In the genomic region with DNA sequence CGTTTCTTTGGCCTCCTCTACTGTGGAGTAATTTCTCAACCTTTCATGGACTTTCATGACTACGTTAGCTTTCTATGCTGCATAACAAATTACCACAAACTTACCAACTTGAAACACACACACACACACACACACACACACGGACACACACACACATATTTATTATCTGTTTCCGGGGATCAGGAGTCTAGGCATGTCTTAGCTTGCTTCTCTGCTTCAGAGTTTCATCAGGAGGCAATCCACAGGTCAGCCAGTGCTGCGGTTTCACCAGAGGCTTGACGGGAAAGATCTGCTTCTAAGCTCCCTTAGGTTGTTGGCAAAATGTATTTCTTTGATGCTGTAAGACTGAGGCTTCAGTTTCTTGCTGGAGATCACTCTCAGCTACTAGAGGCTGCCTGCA, we compare ENCODE assay signal across 17 cellular contexts.
"Had no signal": no experiment of that assay in that cellular context is flagged by ENCODE, and none has a peak within 500 bp of the region (broad histone marks: within the 10 kb centered on the region; RNA-seq: fewer than 3 reads in every experiment).

No MANE protein-coding gene starts in this region.

- H3K4me3 ChIP-seq: hepatocyte, lung, skin epidermis, stomach, thoracic aorta, transverse colon had no signal

- H3K27ac ChIP-seq: hepatocyte, skin epidermis, stomach, thoracic aorta, transverse colon had no signal

- H3K9me3 ChIP-seq: stomach, thoracic aorta, transverse colon had no signal

- ATAC-seq: left colon, left ventricle myocardium superior, sciatic nerve had no signal

- DNase-seq: effector memory CD4-positive, alpha-beta T cell; foreskin melanocyte; head of caudate nucleus; left colon; left ventricle myocardium superior; mesendoderm; naive B cell; posterior cingulate gyrus; stimulated activated naive CD4-positive, alpha-beta T cell; stomach; substantia nigra; transverse colon had no signal

- H3K27me3 ChIP-seq: hepatocyte, stomach, transverse colon had no signal

- H3K36me3 ChIP-seq: stomach, thoracic aorta, transverse colon had no signal

- H3K79me2 ChIP-seq: hepatocyte had no signal

- H3K4me2 ChIP-seq: hepatocyte had no signal

- H2AFZ ChIP-seq: hepatocyte had no signal
